8 cellular contexts compared by ENCODE assay signal in genomic region chr19:10290876-10291553, GRCh38. TPM values are rescaled to one million over a fixed set of nuclear protein-coding genes. Genes with fewer than 3 reads are reported as not detected.
A peak's percentile ranks its signal among the peaks of the same experiment; 100 is the strongest.
DNase-seq lines count a peak whose midpoint lies in the region; ATAC-seq and TF ChIP-seq lines count a peak whose summit lies in the region.

No MANE protein-coding gene starts in this region.

- DNase-seq in GM06990 (ENCODE audit: extremely low read depth, insufficient read length) (peak; percentile 69), NCI-H146 treated with DMSO at 0.1 percent for 48 hours (lab: John Stamatoyannopoulos, UW; ENCODE audit: unreplicated experiment) (peak; percentile 25), glutamatergic neuron (peak; percentile 65), prostate gland (ENCODE audit: low spot score) (no peak), SK-N-DZ (ENCODE audit: low spot score) (no peak), H4 (ENCODE audit: low spot score) (no peak)
- DNase-seq in activated T-cell treated with anti-CD3 and anti-CD28 coated beads, Interleukin-2, amount 50 U/mL, for 48 hours, result peak; percentile 69 to 77

- peaks cover 41% of the 10 kb centered on the region for H3K27me3 Mint-ChIP-seq in glutamatergic neuron (ENCODE audit: unreplicated experiment)

- peak overlapping the region; percentile 55 for H3K4me3 ChIP-seq in GM06990 (replicated peaks; ENCODE audit: low read depth, low read length)
- H3K4me3 ChIP-seq in prostate gland, result peak overlapping the region; percentile 10 to 23

- peaks cover 5% of the 10 kb centered on the region for H3K4me1 Mint-ChIP-seq in glutamatergic neuron (ENCODE audit: low read depth, unreplicated experiment)

- peak overlapping the region; percentile 84 for H3K4me3 Mint-ChIP-seq in glutamatergic neuron (ENCODE audit: unreplicated experiment)

- TF ChIP-seq POLR2A in prostate gland (IDR thresholded peaks at IDR 0.05), result no peak

- WGBS in prostate gland, result 2% methylated on average over 30 of the region's 57 CpGs

- H3K36me3 ChIP-seq in GM06990 (ENCODE audit: control insufficient read depth, insufficient read depth, low read length), result no peaks in the 10 kb centered on the region
- no peaks in the 10 kb centered on the region for H3K36me3 ChIP-seq in prostate gland

- H3K9me3 Mint-ChIP-seq in glutamatergic neuron (ENCODE audit: unreplicated experiment), result peaks cover 12% of the 10 kb centered on the region

- intact Hi-C loops in prostate gland (cut with DNase I), result no loop called here

- no peaks in the 10 kb centered on the region for H3K9me3 ChIP-seq in prostate gland

- H3K36me3 Mint-ChIP-seq in glutamatergic neuron (ENCODE audit: unreplicated experiment), result no peaks in the 10 kb centered on the region

- H3K27me3 ChIP-seq in GM06990 (replicated peaks; ENCODE audit: control insufficient read depth, insufficient read depth, low read length) (no peaks in the 10 kb centered on the region), prostate gland (replicated peaks; ENCODE audit: insufficient read depth) (peaks cover 61% of the 10 kb centered on the region)

- ATAC-seq in GM21825 (IDR thresholded peaks at IDR 0.05; ENCODE audit: unreplicated experiment), result no peak

- no peak overlapping the region for H3K27ac Mint-ChIP-seq in glutamatergic neuron (ENCODE audit: unreplicated experiment)

- peaks cover 5% of the 10 kb centered on the region for H3K4me1 ChIP-seq in prostate gland (replicated peaks)

- H3K27ac ChIP-seq in prostate gland, result no peak overlapping the region

- TF ChIP-seq CTCF in GM06990 (IDR thresholded peaks at IDR 0.05; ENCODE audit: insufficient read depth, low read length, poor library complexity, severe bottlenecking) (no peak), glutamatergic neuron (IDR thresholded peaks at IDR 0.05; ENCODE audit: partially characterized antibody, unreplicated experiment) (no peak), prostate gland (IDR thresholded peaks at IDR 0.05) (no peak)

RNA-seq across cellular contexts. Expression of gene ICAM5, which starts 1.3 kb away (rescaled TPM):
- 3.6 TPM for total RNA-seq in glutamatergic neuron (ENCODE audit: unreplicated experiment)
- total RNA-seq in prostate gland, result 1 to 10 TPM in 1 of 2 donors, not detected in 1; 7.1 TPM
- 1.6 and 4.8 TPM in 2 replicates for polyA plus RNA-seq in SK-N-DZ (2014; cell fraction: cytosol; rRNA removed)
- 7.7 and 13.4 TPM in 2 replicates for polyA plus RNA-seq in SK-N-DZ (2014; cell fraction: nucleus; rRNA removed)
- 0.87 and 1.5 TPM in 2 replicates for total RNA-seq in H4 (2014; rRNA removed; shearing (Covaris generic))

RNA-seq across cellular contexts. Expression of gene ICAM4, which starts 4.3 kb away (rescaled TPM):
- not detected for total RNA-seq in glutamatergic neuron (ENCODE audit: unreplicated experiment)
- total RNA-seq in prostate gland, result 1 to 10 TPM in 1 of 2 donors, not detected in 1; 1.0 TPM
- not detected in 2 replicates for polyA plus RNA-seq in SK-N-DZ (2014; cell fraction: cytosol; rRNA removed)
- not detected in 2 replicates for polyA plus RNA-seq in SK-N-DZ (2014; cell fraction: nucleus; rRNA removed)
- 0.15 TPM in 1 of 2 replicates, not detected in the other for total RNA-seq in H4 (2014; rRNA removed; shearing (Covaris generic))

RNA-seq across cellular contexts. Expression of gene ZGLP1, which starts 18.6 kb away (rescaled TPM):
- total RNA-seq in glutamatergic neuron (ENCODE audit: unreplicated experiment) (9.4 TPM), prostate gland (10 to 100 TPM in 1 of 2 donors, 1 to 10 TPM in 1; 5.0 to 12.3 TPM)
- 1.6 and 2.4 TPM in 2 replicates for polyA plus RNA-seq in SK-N-DZ (2014; cell fraction: cytosol; rRNA removed)
- polyA plus RNA-seq in SK-N-DZ (2014; cell fraction: nucleus; rRNA removed), result 16.2 and 24.5 TPM in 2 replicates
- total RNA-seq in H4 (2014; rRNA removed; shearing (Covaris generic)), result 0.18 and 1.8 TPM in 2 replicates

RNA-seq across cellular contexts. Expression of gene ICAM1, which starts 20.1 kb away (rescaled TPM):
- total RNA-seq in glutamatergic neuron (ENCODE audit: unreplicated experiment) (not detected), prostate gland (10 to 100 TPM in 1 of 2 donors, 1 to 10 TPM in 1; 8.9 to 25.1 TPM)
- 0.16 TPM in 1 of 2 replicates, not detected in the other for polyA plus RNA-seq in SK-N-DZ (2014; cell fraction: cytosol; rRNA removed)
- polyA plus RNA-seq in SK-N-DZ (2014; cell fraction: nucleus; rRNA removed), result not detected in 2 replicates
- 0.06 and 0.12 TPM in 2 replicates for total RNA-seq in H4 (2014; rRNA removed; shearing (Covaris generic))

RNA-seq across cellular contexts. Expression of gene FDX2, which starts 24.8 kb away (rescaled TPM):
- 16.0 TPM for total RNA-seq in glutamatergic neuron (ENCODE audit: unreplicated experiment)
- 10 to 100 TPM; 20.9 to 29.9 TPM for total RNA-seq in prostate gland
- polyA plus RNA-seq in SK-N-DZ (2014; cell fraction: cytosol; rRNA removed), result 19.8 and 31.5 TPM in 2 replicates
- 34.2 and 43.1 TPM in 2 replicates for polyA plus RNA-seq in SK-N-DZ (2014; cell fraction: nucleus; rRNA removed)
- total RNA-seq in H4 (2014; rRNA removed; shearing (Covaris generic)), result 23.6 and 40.0 TPM in 2 replicates

Comparison
In these comparisons a context has a peak if more than half of its experiments do, and no peak if none do; other contexts are left out.
1. DNase-seq: peak in GM06990 (single experiment), NCI-H146 treated with DMSO at 0.1 percent for 48 hours (single experiment), activated T-cell treated with anti-CD3 and anti-CD28 coated beads, Interleukin-2, amount 50 U/mL, for 48 hours (2 of 2) and glutamatergic neuron (single experiment); none in prostate gland (single experiment), SK-N-DZ (single experiment) and H4 (single experiment).